In the genomic region with DNA sequence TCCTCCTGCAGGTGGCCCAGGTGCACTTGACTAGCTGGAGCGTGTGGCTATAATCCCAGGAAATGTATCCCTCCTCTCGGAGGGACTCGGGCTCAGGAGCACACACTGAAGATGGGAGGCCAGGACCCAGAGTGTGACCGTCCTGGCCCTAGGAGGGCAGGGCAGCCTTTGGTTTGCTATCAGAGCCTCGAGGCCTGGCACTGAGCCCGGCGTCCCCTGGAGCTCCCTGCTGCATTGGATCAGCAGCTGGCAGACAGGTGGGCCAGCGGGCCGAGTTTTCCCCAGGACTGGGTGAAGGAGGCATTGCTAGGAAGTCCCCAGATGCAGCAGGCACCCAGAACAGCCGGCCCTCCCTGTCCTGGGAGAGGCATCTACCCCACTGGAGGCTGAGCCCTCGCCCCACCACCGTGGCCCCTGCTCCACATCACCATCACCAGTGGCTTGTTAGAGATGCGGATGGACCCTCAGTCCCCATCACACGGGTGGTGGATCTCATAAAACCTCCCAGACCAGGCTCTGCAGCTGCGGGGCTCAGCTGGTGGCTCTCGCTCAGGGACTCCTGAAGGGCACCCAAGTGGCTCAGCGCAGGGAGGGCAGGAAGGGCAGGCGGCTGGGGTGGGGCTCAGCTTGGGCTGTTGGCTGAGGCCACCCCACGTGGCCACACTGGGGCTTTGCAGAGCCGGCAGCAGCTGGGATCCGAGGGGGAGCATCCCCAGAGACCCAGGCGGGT, we compare ENCODE assay signal across 1 cellular context.
TF ChIP-seq lines count a peak whose summit lies in the region.

No MANE protein-coding gene starts in this region.

TF ChIP-seq in HCT116, 20 proteins besides CTCF, POLR2A, EP300 and RAD21 (continued from another document):
- TF ChIP-seq, protein P1, sequence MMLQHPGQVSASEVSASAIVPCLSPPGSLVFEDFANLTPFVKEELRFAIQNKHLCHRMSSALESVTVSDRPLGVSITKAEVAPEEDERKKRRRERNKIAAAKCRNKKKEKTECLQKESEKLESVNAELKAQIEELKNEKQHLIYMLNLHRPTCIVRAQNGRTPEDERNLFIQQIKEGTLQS (IDR thresholded peaks at IDR 0.05), result no peak
- TF ChIP-seq, protein P2, sequence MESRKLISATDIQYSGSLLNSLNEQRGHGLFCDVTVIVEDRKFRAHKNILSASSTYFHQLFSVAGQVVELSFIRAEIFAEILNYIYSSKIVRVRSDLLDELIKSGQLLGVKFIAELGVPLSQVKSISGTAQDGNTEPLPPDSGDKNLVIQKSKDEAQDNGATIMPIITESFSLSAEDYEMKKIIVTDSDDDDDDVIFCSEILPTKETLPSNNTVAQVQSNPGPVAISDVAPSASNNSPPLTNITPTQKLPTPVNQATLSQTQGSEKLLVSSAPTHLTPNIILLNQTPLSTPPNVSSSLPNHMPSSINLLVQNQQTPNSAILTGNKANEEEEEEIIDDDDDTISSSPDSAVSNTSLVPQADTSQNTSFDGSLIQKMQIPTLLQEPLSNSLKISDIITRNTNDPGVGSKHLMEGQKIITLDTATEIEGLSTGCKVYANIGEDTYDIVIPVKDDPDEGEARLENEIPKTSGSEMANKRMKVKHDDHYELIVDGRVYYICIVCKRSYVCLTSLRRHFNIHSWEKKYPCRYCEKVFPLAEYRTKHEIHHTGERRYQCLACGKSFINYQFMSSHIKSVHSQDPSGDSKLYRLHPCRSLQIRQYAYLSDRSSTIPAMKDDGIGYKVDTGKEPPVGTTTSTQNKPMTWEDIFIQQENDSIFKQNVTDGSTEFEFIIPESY (IDR thresholded peaks at IDR 0.05; ENCODE audit: extremely low read depth, insufficient replicate concordance, low read length), result no peak
- TF ChIP-seq POLR2AphosphoS5 (IDR thresholded peaks at IDR 0.05; ENCODE audit: low read depth, low read length) (no peak), CBX3 (IDR thresholded peaks at IDR 0.05; ENCODE audit: low read depth) (no peak), EZH2 (IDR thresholded peaks at IDR 0.05) (no peak), JUND (IDR thresholded peaks at IDR 0.05) (no peak)
